Comparison of ENCODE assay signal across 13 cellular contexts in genomic region chr3:192422998-192423349, GRCh38.
A peak's percentile ranks its signal among the peaks of the same experiment; 100 is the strongest.
DNase-seq lines count a peak whose midpoint lies in the region; ATAC-seq, FAIRE-seq and TF ChIP-seq lines count a peak whose summit lies in the region.
"Had no signal": no experiment of that assay in that cellular context is flagged by ENCODE, and none has a peak within 500 bp of the region (broad histone marks: within the 10 kb centered on the region; RNA-seq: fewer than 3 reads in every experiment).

No MANE protein-coding gene starts in this region.

- FAIRE-seq in astrocyte (lab: Jason Lieb, UNC), result no peak
- FAIRE-seq: A204.1 had no signal

- peak; percentile 17 for TF ChIP-seq CTCF in astrocyte (IDR thresholded peaks at IDR 0.05; ENCODE audit: insufficient read depth, low read depth, low read length)

- H3K9me3 ChIP-seq in astrocyte (ENCODE audit: insufficient read depth, low read depth, low read length), result no peaks in the 10 kb centered on the region
- H3K9me3 ChIP-seq: breast epithelium, stomach had no signal

- no peaks in the 10 kb centered on the region for H3K27me3 ChIP-seq in astrocyte (ENCODE audit: insufficient read depth, low read length)
- H3K27me3 ChIP-seq: breast epithelium, stomach had no signal

- H3K27ac Mint-ChIP-seq in astrocyte (ENCODE audit: unreplicated experiment), result no peak overlapping the region

- no peak overlapping the region for H3K4me3 ChIP-seq in astrocyte (ENCODE audit: insufficient read depth, low read depth, low read length)
- H3K4me3 ChIP-seq: breast epithelium, stomach had no signal

- H3K36me3 ChIP-seq in astrocyte (ENCODE audit: insufficient read depth, low read length), result no peaks in the 10 kb centered on the region
- H3K36me3 ChIP-seq: breast epithelium, stomach had no signal

- no peak overlapping the region for H3K4me3 Mint-ChIP-seq in astrocyte (ENCODE audit: unreplicated experiment)

- no peak for ATAC-seq in GM18907 (IDR thresholded peaks at IDR 0.05; ENCODE audit: unreplicated experiment)

- no peaks in the 10 kb centered on the region for H3K9me3 Mint-ChIP-seq in astrocyte (ENCODE audit: unreplicated experiment)

- no peak overlapping the region for H3K27ac ChIP-seq in astrocyte (ENCODE audit: low read depth, low read length)
- H3K27ac ChIP-seq: breast epithelium, stomach had no signal

- no peak overlapping the region for H2AFZ ChIP-seq in astrocyte (ENCODE audit: low read depth, low read length)

- H3K27me3 Mint-ChIP-seq in astrocyte (ENCODE audit: low read depth, unreplicated experiment), result peaks cover 3% of the 10 kb centered on the region

- peaks cover 9% of the 10 kb centered on the region for H3K4me1 Mint-ChIP-seq in astrocyte (ENCODE audit: low read depth, unreplicated experiment)

- H3K36me3 Mint-ChIP-seq in astrocyte (ENCODE audit: low read depth, unreplicated experiment), result no peaks in the 10 kb centered on the region

- H3K9ac ChIP-seq in astrocyte (ENCODE audit: low read length), result no peak overlapping the region

- H3K4me2 ChIP-seq in astrocyte (ENCODE audit: low read length), result peak overlapping the region; percentile 39

- H3K4me1 ChIP-seq in astrocyte (ENCODE audit: insufficient read depth, low read length), result peaks cover 10% of the 10 kb centered on the region
- H3K4me1 ChIP-seq: breast epithelium, stomach had no signal

- no peaks in the 10 kb centered on the region for H3K79me2 ChIP-seq in astrocyte (ENCODE audit: insufficient read depth, low read length)

- peak; percentile 11 for DNase-seq in DMS53 (lab: John Stamatoyannopoulos, UW)
- DNase-seq in DMS53 treated with DMSO at 0.1 percent for 48 hours (lab: John Stamatoyannopoulos, UW; ENCODE audit: unreplicated experiment), result no peak
- DNase-seq in NCI-H146 (lab: John Stamatoyannopoulos, UW), result peak; percentile 47
- no peak for DNase-seq in astrocyte (ENCODE audit: low read depth)
- peak; percentile 29 for DNase-seq in myocyte (ENCODE audit: low read depth)
- no peak for DNase-seq in activated CD4-positive, alpha-beta T cell treated with anti-CD3 and anti-CD28 coated beads, Interleukin-2, amount 50 U/mL, for 4 hours
- no peak for DNase-seq in AG08395 (ENCODE audit: low spot score)
- DNase-seq: activated CD4-positive, alpha-beta T cell treated with anti-CD3 and anti-CD28 coated beads for 48 hours; NCI-H187 treated with DMSO at 0.1 percent for 48 hours; stomach had no signal

- H4K20me1 ChIP-seq in astrocyte (ENCODE audit: insufficient read depth, low read length), result no peaks in the 10 kb centered on the region

Comparison
In these comparisons a context has a peak if more than half of its experiments do, and no peak if none do; other contexts are left out.
1. DNase-seq: peak in DMS53 (single experiment), NCI-H146 (single experiment) and myocyte (single experiment); none in DMS53 treated with DMSO at 0.1 percent for 48 hours (single experiment), astrocyte (single experiment), activated CD4-positive, alpha-beta T cell treated with anti-CD3 and anti-CD28 coated beads, Interleukin-2, amount 50 U/mL, for 4 hours (0 of 2) and AG08395 (single experiment).